In genomic region chr13:40769970-40770369, GRCh38 we compare ENCODE assay signal across 8 cellular contexts. TPM values are rescaled to one million over a fixed set of nuclear protein-coding genes. Genes with fewer than 3 reads are reported as not detected.
DNase-seq lines count a peak whose midpoint lies in the region; ATAC-seq, FAIRE-seq and TF ChIP-seq lines count a peak whose summit lies in the region.

No MANE protein-coding gene starts in this region.

- H3K27ac ChIP-seq in IMR-90 (ENCODE audit: insufficient read depth, low read length) = no peak overlapping the region

- H3K14ac ChIP-seq in IMR-90 (replicated peaks; ENCODE audit: low read depth, low read length) = no peak overlapping the region

- H3K4ac ChIP-seq in IMR-90 (ENCODE audit: low read depth, low read length) = no peak overlapping the region

- peak overlapping the region; percentile 98 for H3K4me2 ChIP-seq in IMR-90 (ENCODE audit: low read depth, low read length)

- H3K18ac ChIP-seq in IMR-90 (ENCODE audit: low read depth, low read length) = no peak overlapping the region

- TF ChIP-seq CTCF in AG09309 (IDR thresholded peaks at IDR 0.05; ENCODE audit: control insufficient read depth, insufficient read depth, low read depth, low read length, missing control alignments) (no peak), IMR-90 (conservative IDR thresholded peaks at IDR 0.05; ENCODE audit: low read depth, low read length) (no peak), cardiac fibroblast (IDR thresholded peaks at IDR 0.05; ENCODE audit: low read depth, low read length) (no peak)

- intact Hi-C loops in IMR-90 (cut with micrococcal nuclease) = loop anchor here (10.0 kb wide), 2 partner anchors 285 to 1085 kb away; no protein-coding TSS in a partner anchor

- H3K9me1 ChIP-seq in IMR-90 (ENCODE audit: insufficient read depth, low read length) = no peaks in the 10 kb centered on the region; the same call in 1 of the 2 replicates

- dilution Hi-C loops in IMR-90 (cut with HindIII; ENCODE audit: low sequenced_read_pairs, unreplicated experiment) = no loop called here

- no peak for TF ChIP-seq RAD21 in IMR-90 (IDR thresholded peaks at IDR 0.05; ENCODE audit: low read length)

- H2AK5ac ChIP-seq in IMR-90 (ENCODE audit: low read depth, low read length) = no peak overlapping the region

- peak overlapping the region in 1 of 2 experiments; percentile 74; a peak in 1 of 4 replicates for H4K8ac ChIP-seq in IMR-90 (ENCODE audit: low read depth in 2 of 2, low read length in 2 of 2)

- no peak for TF ChIP-seq POLR2A in IMR-90 (IDR thresholded peaks at IDR 0.05; ENCODE audit: low read depth, low read length)

- H3K27ac Mint-ChIP-seq in naive thymus-derived CD8-positive, alpha-beta T cell = peak overlapping the region; percentile 67 to 99 (median 98)

- no peaks in the 10 kb centered on the region for H3K27me3 ChIP-seq in IMR-90 (ENCODE audit: control insufficient read depth, insufficient read depth, low read length)

- H3K79me1 ChIP-seq in IMR-90 (ENCODE audit: low read depth in 1 of 2, low read length in 2 of 2) = peaks cover 10 to 22% of the 10 kb centered on the region in 2 experiments

- POLR2A ChIA-PET in IMR-90 (lab: Charles Lee; ENCODE audit: unreplicated experiment) = no interaction called here
- POLR2A ChIA-PET in naive thymus-derived CD8-positive, alpha-beta T cell (lab: Charles Lee) = interaction anchor here (0.9 to 3.1 kb wide), 3 partner anchors 19 to 151 kb away, joined by 5 to 26 read pairs (median 10); partner anchors contain the start of gene SLC25A15

- in situ Hi-C loops in IMR-90 (cut with MboI; ENCODE audit: low sequenced_read_pairs) = no loop called here

- H2AFZ ChIP-seq in IMR-90 (replicated peaks; ENCODE audit: low read length, poor library complexity) = no peak overlapping the region

- H3K27me3 Mint-ChIP-seq in naive thymus-derived CD8-positive, alpha-beta T cell = no peaks in the 10 kb centered on the region

- FAIRE-seq in frontal cortex (lab: Jason Lieb, UNC) = no peak

- no TSS peak for BruUV-seq in IMR-90 (replicated peaks; lab: Mats Ljungman, UMichigan)

- H4K5ac ChIP-seq in IMR-90 (ENCODE audit: low read depth, low read length) = no peak overlapping the region

- peaks cover 8 to 48% (median 24%) of the 10 kb centered on the region in 4 donors for H3K4me1 Mint-ChIP-seq in naive thymus-derived CD8-positive, alpha-beta T cell

- H4K20me1 ChIP-seq in IMR-90 (ENCODE audit: insufficient read depth, low read length) = no peaks in the 10 kb centered on the region

- no peak overlapping the region for H3K56ac ChIP-seq in IMR-90 (ENCODE audit: extremely low read depth, insufficient read depth, low read length)

- no peak overlapping the region for H4K91ac ChIP-seq in IMR-90 (ENCODE audit: insufficient read depth, low read depth, low read length)

- H3K9me3 ChIP-seq in IMR-90 (ENCODE audit: control insufficient read depth, insufficient read depth, low read length) = no peaks in the 10 kb centered on the region

- ATAC-seq in IMR-90 (ENCODE audit: low read depth) = no peak
- no peak for ATAC-seq in naive thymus-derived CD8-positive, alpha-beta T cell

- H3K36me3 Mint-ChIP-seq in naive thymus-derived CD8-positive, alpha-beta T cell = peaks cover 0 to 17% (median 0%) of the 10 kb centered on the region in 3 donors

- 0 out of 2 replicates have a peak overlapping the region, but pooled peaks have one; percentile 96 for H3K9ac ChIP-seq in IMR-90 (ENCODE audit: low read depth, low read length)

- DNase-seq in AG09309 (ENCODE audit: low read depth) (no peak), IMR-90 (no peak), cardiac fibroblast (ENCODE audit: low read depth in 2 of 2) (no peak), frontal cortex (ENCODE audit: low spot score in 2 of 2) (no peak), ecto neural progenitor cell (ENCODE audit: low spot score) (no peak), hepatic stellate cell (ENCODE audit: low spot score) (no peak), NCI-H2171 (lab: John Stamatoyannopoulos, UW) (no peak)
- DNase-seq in naive thymus-derived CD8-positive, alpha-beta T cell = no peak

- CTCF ChIA-PET in IMR-90 (lab: Yijun Ruan, JAX) = no interaction called here

- H2BK20ac ChIP-seq in IMR-90 (ENCODE audit: low read depth, low read length) = no peak overlapping the region

- no peak overlapping the region for H3K23ac ChIP-seq in IMR-90 (ENCODE audit: low read depth, low read length)

- peak overlapping the region; percentile 79; the same call in 1 of the 2 replicates for H3K4me3 ChIP-seq in AG09309 (ENCODE audit: control insufficient read depth, low read depth, low read length)
- peak overlapping the region; percentile 94 for H3K4me3 ChIP-seq in IMR-90 (ENCODE audit: insufficient read depth, low read depth, low read length)
- peak overlapping the region; percentile 93 to 95 for H3K4me3 ChIP-seq in cardiac fibroblast (replicated peaks in 1 of 2; ENCODE audit: low read depth in 2 of 2, low read length in 2 of 2)

- H2BK120ac ChIP-seq in IMR-90 (ENCODE audit: low read depth, low read length) = no peak overlapping the region

- no peaks in the 10 kb centered on the region for H3K4me1 ChIP-seq in IMR-90 (ENCODE audit: control insufficient read depth, insufficient read depth, low read length)

- no peak overlapping the region for H2BK5ac ChIP-seq in IMR-90 (ENCODE audit: low read depth, low read length, poor library complexity, severe bottlenecking)

- H3K4me3 Mint-ChIP-seq in naive thymus-derived CD8-positive, alpha-beta T cell = peak overlapping the region; percentile 96 to 100 (median 98)

- WGBS in IMR-90 (ENCODE audit: extremely low coverage in 2 of 2, insufficient read length in 1 of 2), 2 experiments = 88% methylated on average over 4 of the region's 6 CpGs; no CpG with 5 or more reads in 1 of the 2 experiments

- H2BK15ac ChIP-seq in IMR-90 (ENCODE audit: low read depth, low read length) = no peak overlapping the region

- no peaks in the 10 kb centered on the region for H3K9me3 Mint-ChIP-seq in naive thymus-derived CD8-positive, alpha-beta T cell

- H3K36me3 ChIP-seq in IMR-90 (ENCODE audit: control insufficient read depth, insufficient read depth, low read length) = no peaks in the 10 kb centered on the region

- H2AK9ac ChIP-seq in IMR-90 (replicated peaks; ENCODE audit: low read depth, low read length, poor library complexity) = no peak overlapping the region

TF ChIP-seq in IMR-90, 13 proteins besides CTCF, POLR2A, EP300 and RAD21:
- TF ChIP-seq USF2 (IDR thresholded peaks at IDR 0.05; ENCODE audit: low read depth, low read length) (no peak), CHD1 (IDR thresholded peaks at IDR 0.05; ENCODE audit: low read depth, low read length) (no peak), NFE2L2 (IDR thresholded peaks at IDR 0.05; ENCODE audit: low read depth, low read length) (no peak), CEBPB (IDR thresholded peaks at IDR 0.05; ENCODE audit: low read depth, low read length) (no peak), RFX5 (IDR thresholded peaks at IDR 0.05; ENCODE audit: low read depth, low read length) (no peak), FOS (IDR thresholded peaks at IDR 0.05; ENCODE audit: low read depth, low read length) (no peak)

RNA-seq across cellular contexts. Expression of gene MRPS31, which starts 1.0 kb away (rescaled TPM):
- total RNA-seq in IMR-90 (2012; rRNA removed) (9.3 and 15.3 TPM in 2 replicates), frontal cortex (24.5 TPM)
- polyA plus RNA-seq in IMR-90 (2012; rRNA removed) = 14.8 and 15.0 TPM in 2 replicates
- 2.3 and 4.2 TPM in 2 replicates for polyA plus RNA-seq in IMR-90 (2012; cell fraction: cytosol; rRNA removed)
- polyA plus RNA-seq in IMR-90 (2012; cell fraction: nucleus; rRNA removed; ENCODE audit: low replicate concordance) = 2.4 and 16.6 TPM in 2 replicates
- total RNA-seq in naive thymus-derived CD8-positive, alpha-beta T cell = 10 to 100 TPM; 40.0 to 41.2 TPM
- polyA plus RNA-seq in naive thymus-derived CD8-positive, alpha-beta T cell = 10 to 100 TPM; 48.8 to 60.2 (median 57.8) TPM

RNA-seq across cellular contexts. Expression of gene SLC25A15, which starts 19.4 kb away (rescaled TPM):
- 13.3 and 16.1 TPM in 2 replicates for total RNA-seq in IMR-90 (2012; rRNA removed)
- 5.2 and 5.4 TPM in 2 replicates for polyA plus RNA-seq in IMR-90 (2012; rRNA removed)
- polyA plus RNA-seq in IMR-90 (2012; cell fraction: cytosol; rRNA removed) = 3.6 and 4.7 TPM in 2 replicates
- 2.5 TPM in 2 replicates for polyA plus RNA-seq in IMR-90 (2012; cell fraction: nucleus; rRNA removed; ENCODE audit: low replicate concordance)
- total RNA-seq in naive thymus-derived CD8-positive, alpha-beta T cell = 10 to 100 TPM; 11.4 to 13.1 TPM
- 10 to 100 TPM in 2 of 3 donors, 1 to 10 TPM in 1; 5.3 to 12.1 (median 10.2) TPM for polyA plus RNA-seq in naive thymus-derived CD8-positive, alpha-beta T cell
- 22.4 TPM for total RNA-seq in frontal cortex
